ENCODE assay signal across 24 cellular contexts in the genomic region with DNA sequence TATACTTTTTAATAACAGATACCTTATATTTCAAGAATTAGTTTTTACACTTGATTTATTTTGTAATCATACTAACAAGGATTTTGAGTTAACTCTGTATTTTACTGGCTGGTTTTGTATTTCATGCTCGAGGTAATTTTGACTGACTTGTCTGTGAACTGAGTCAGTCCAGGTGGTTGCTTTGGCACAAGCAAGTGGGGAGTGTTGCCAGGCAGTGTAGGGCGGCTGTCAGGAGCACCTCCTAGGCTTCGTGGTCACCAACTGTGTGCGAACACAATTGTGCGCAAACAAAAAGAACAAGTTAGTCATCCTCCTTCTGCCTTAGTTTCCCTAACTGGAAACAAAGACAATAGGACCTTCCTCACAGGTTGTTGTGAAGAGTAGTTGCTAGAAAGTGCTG.
A peak's percentile ranks its signal among the peaks of the same experiment; 100 is the strongest.
DNase-seq lines count a peak whose midpoint lies in the region; ATAC-seq and TF ChIP-seq lines count a peak whose summit lies in the region.
"Had no signal": no experiment of that assay in that cellular context is flagged by ENCODE, and none has a peak within 500 bp of the region (broad histone marks: within the 10 kb centered on the region; RNA-seq: fewer than 3 reads in every experiment).

No MANE protein-coding gene starts in this region.

- WGBS in stomach, 5 donors, result 31 to 76% (median 59%) methylated on average over 5 of the region's 5 CpGs
- 76% methylated on average over 5 of the region's 5 CpGs for WGBS in right lobe of liver (ENCODE audit: insufficient coverage, low coverage, low lambda C conversion rate, missing lambda C conversion rate)

- DNase-seq in RWPE2 (ENCODE audit: low spot score), result no peak
- peak; percentile 46 for DNase-seq in cerebellar cortex (ENCODE audit: low spot score)
- DNase-seq in foreskin keratinocyte, result no peak
- DNase-seq in stomach, result peak; percentile 27
- DNase-seq in right lobe of liver, result no peak
- no peak for DNase-seq in SIG-M5 (lab: John Stamatoyannopoulos, UW)
- DNase-seq: CD4-positive, alpha-beta memory T cell; DMS 273 treated with DMSO at 0.1 percent for 48 hours; DMS79; EL; GF-D8; HCEC 1CT; IMR-90; KG1; MM.1S; NCI-H2029; NCI-H2171; NCI-H226; NCI-H510A; NCI-H69; SHP77 treated with DMSO at 0.1 percent for 48 hours had no signal

- H3K36me3 ChIP-seq in RWPE2 (ENCODE audit: low read depth), result no peaks in the 10 kb centered on the region
- no peaks in the 10 kb centered on the region for H3K36me3 ChIP-seq in stomach
- no peaks in the 10 kb centered on the region for H3K36me3 ChIP-seq in right lobe of liver

- H3K4me3 ChIP-seq in RWPE2 (ENCODE audit: severe bottlenecking), result no peak overlapping the region
- H3K4me3 ChIP-seq in stomach, result no peak overlapping the region
- no peak overlapping the region for H3K4me3 ChIP-seq in right lobe of liver
- H3K4me3 ChIP-seq: SK-N-MC had no signal

- no peak overlapping the region for H3K27ac ChIP-seq in RWPE2 (ENCODE audit: poor library complexity, severe bottlenecking)
- H3K27ac ChIP-seq in foreskin keratinocyte, result no peak overlapping the region
- H3K27ac ChIP-seq in stomach, result no peak overlapping the region
- no peak overlapping the region for H3K27ac ChIP-seq in right lobe of liver
- H3K27ac ChIP-seq: RWPE1 had no signal

- no peak for TF ChIP-seq EP300 in stomach (IDR thresholded peaks at IDR 0.05)

- H3K27me3 ChIP-seq in RWPE2 (ENCODE audit: insufficient read depth, poor library complexity, severe bottlenecking) (no peaks in the 10 kb centered on the region), foreskin keratinocyte (no peaks in the 10 kb centered on the region), stomach (no peaks in the 10 kb centered on the region), right lobe of liver (no peaks in the 10 kb centered on the region)

- H3K9me3 ChIP-seq in RWPE2 (ENCODE audit: severe bottlenecking) (no peaks in the 10 kb centered on the region), stomach (no peaks in the 10 kb centered on the region), right lobe of liver (no peaks in the 10 kb centered on the region)

- ATAC-seq in RWPE2 (ENCODE audit: low read depth) (peak; percentile 46; the same call in 2 of the 3 replicates), foreskin keratinocyte (peak; percentile 33), HG03045 (IDR thresholded peaks at IDR 0.05; ENCODE audit: unreplicated experiment) (no peak), right lobe of liver (no peak)

- TF ChIP-seq POLR2A in stomach (IDR thresholded peaks at IDR 0.05) (no peak), right lobe of liver (IDR thresholded peaks at IDR 0.05) (no peak)

- H3K4me1 ChIP-seq in RWPE2 (ENCODE audit: insufficient read depth, poor library complexity, severe bottlenecking), result no peaks in the 10 kb centered on the region
- no peaks in the 10 kb centered on the region for H3K4me1 ChIP-seq in foreskin keratinocyte
- no peaks in the 10 kb centered on the region for H3K4me1 ChIP-seq in stomach
- no peaks in the 10 kb centered on the region for H3K4me1 ChIP-seq in right lobe of liver

- TF ChIP-seq CTCF in RWPE2 (IDR thresholded peaks at IDR 0.05; ENCODE audit: poor library complexity, severe bottlenecking) (no peak), foreskin keratinocyte (conservative IDR thresholded peaks at IDR 0.05) (no peak), stomach (IDR thresholded peaks at IDR 0.05) (no peak), right lobe of liver (IDR thresholded peaks at IDR 0.05) (no peak)

- intact Hi-C loops in stomach (cut with DNase I; ENCODE audit: low total_unique reads), result no loop called here
- intact Hi-C loops in right lobe of liver (cut with DNase I), result no loop called here

Comparison
In these comparisons a context has a peak if more than half of its experiments do, and no peak if none do; other contexts are left out.
1. ATAC-seq: peak in RWPE2 (single experiment) and foreskin keratinocyte (single experiment); none in HG03045 (single experiment) and right lobe of liver (0 of 4).
2. DNase-seq: peak in cerebellar cortex (single experiment) and stomach (single experiment); none in RWPE2 (single experiment), foreskin keratinocyte (0 of 2), right lobe of liver (0 of 3) and SIG-M5 (single experiment).